Comparison of ENCODE assay signal across 23 cellular contexts in genomic region chr12:125657681-125658080, GRCh38.
"Had no signal": no experiment of that assay in that cellular context is flagged by ENCODE, and none has a peak within 500 bp of the region (broad histone marks: within the 10 kb centered on the region; RNA-seq: fewer than 3 reads in every experiment).

No MANE protein-coding gene starts in this region.

- H3K27ac ChIP-seq: colonic mucosa, coronary artery, dorsolateral prefrontal cortex, epithelial cell of prostate, esophagus squamous epithelium, foreskin keratinocyte, gastrocnemius medialis, gastroesophageal sphincter, heart left ventricle, heart right ventricle had no signal

- H3K4me1 ChIP-seq: colonic mucosa, foreskin keratinocyte, gastrocnemius medialis, gastroesophageal sphincter, heart left ventricle, heart right ventricle had no signal

- H3K36me3 ChIP-seq: colonic mucosa, esophagus squamous epithelium, gastrocnemius medialis, gastroesophageal sphincter, heart left ventricle, heart right ventricle had no signal

- DNase-seq: colonic mucosa; cortex of kidney; dermis blood vessel endothelial cell; dorsolateral prefrontal cortex; effector CD4-positive, alpha-beta T cell; effector CD8-positive, alpha-beta T cell; effector memory CD4-positive, alpha-beta T cell; effector memory CD8-positive, alpha-beta T cell; endodermal cell; erythroblast; esophagus squamous epithelium; foreskin fibroblast; foreskin keratinocyte; foreskin melanocyte; gastrocnemius medialis; head of caudate nucleus; heart left ventricle; heart right ventricle had no signal

- H3K9me3 Mint-ChIP-seq: endodermal cell had no signal

- ATAC-seq: effector memory CD8-positive, alpha-beta T cell; esophagus mucosa; foreskin keratinocyte; gastrocnemius medialis; gastroesophageal sphincter; heart left ventricle; heart right ventricle had no signal

- H3K27ac Mint-ChIP-seq: dendritic cell treated with granulocyte-macrophage colony-stimulating factor and Interleukin-4, amounts not matched to agents 40 ng/mL and 50 ng/mL, for 4 days; effector memory CD8-positive, alpha-beta T cell; endodermal cell had no signal

- H3K4me1 Mint-ChIP-seq: endodermal cell had no signal

- H3K4me3 Mint-ChIP-seq: dendritic cell treated with granulocyte-macrophage colony-stimulating factor and Interleukin-4, amounts not matched to agents 40 ng/mL and 50 ng/mL, for 4 days; effector memory CD8-positive, alpha-beta T cell; endodermal cell had no signal

- H3K27me3 Mint-ChIP-seq: dendritic cell treated with granulocyte-macrophage colony-stimulating factor and Interleukin-4, amounts not matched to agents 40 ng/mL and 50 ng/mL, for 4 days; effector memory CD8-positive, alpha-beta T cell had no signal

- H3K27me3 ChIP-seq: colonic mucosa, dorsolateral prefrontal cortex, esophagus squamous epithelium, foreskin keratinocyte, gastrocnemius medialis, gastroesophageal sphincter, heart right ventricle had no signal

- H3K9me3 ChIP-seq: colonic mucosa, esophagus squamous epithelium, gastrocnemius medialis, gastroesophageal sphincter, heart left ventricle, heart right ventricle had no signal

- H3K4me3 ChIP-seq: colonic mucosa, coronary artery, dorsolateral prefrontal cortex, esophagus squamous epithelium, gastrocnemius medialis, gastroesophageal sphincter, heart left ventricle, heart right ventricle had no signal
